15 cellular contexts compared by ENCODE assay signal in genomic region chr15:92112180-92112579, GRCh38.
A peak's percentile ranks its signal among the peaks of the same experiment; 100 is the strongest.
DNase-seq lines count a peak whose midpoint lies in the region; ATAC-seq and TF ChIP-seq lines count a peak whose summit lies in the region.
"Had no signal": no experiment of that assay in that cellular context is flagged by ENCODE, and none has a peak within 500 bp of the region (broad histone marks: within the 10 kb centered on the region; RNA-seq: fewer than 3 reads in every experiment).

No MANE protein-coding gene starts in this region.

- CTCF ChIA-PET in activated CD8-positive, alpha-beta T cell treated with anti-CD3 and anti-CD28 coated beads for 36 hours (lab: Charles Lee) = no interaction called here

- TF ChIP-seq CTCF in dorsolateral prefrontal cortex (IDR thresholded peaks at IDR 0.05 in 54 of 56, conservative IDR thresholded peaks at IDR 0.05 in 2 of 56; ENCODE audit: low read depth in 1 of 56, partially characterized antibody in 56 of 56) (no peak), GM10266 (IDR thresholded peaks at IDR 0.05; ENCODE audit: control insufficient read depth, insufficient read depth, low read depth, missing control alignments) (no peak)
- no peak for TF ChIP-seq CTCF in activated CD8-positive, alpha-beta T cell treated with anti-CD3 and anti-CD28 coated beads for 36 hours (IDR thresholded peaks at IDR 0.05)

- no peak overlapping the region for H3K4me3 Mint-ChIP-seq in stimulated activated effector memory CD8-positive, alpha-beta T cell treated with anti-CD3 and anti-CD28 coated beads, Interleukin-12 subunit alpha, Interleukin-12 subunit beta, amount 100 ng/mL, for 72 hours
- H3K4me3 Mint-ChIP-seq in activated CD8-positive, alpha-beta T cell treated with anti-CD3 and anti-CD28 coated beads for 36 hours = no peak overlapping the region
- H3K4me3 Mint-ChIP-seq: activated CD4-positive, alpha-beta T cell treated with anti-CD3 and anti-CD28 coated beads, Interleukin-2, amount 10 ng/mL, durations not matched to agents 24 days and 14 days; CD14-positive monocyte had no signal

- peaks cover 8% of the 10 kb centered on the region for H3K36me3 Mint-ChIP-seq in stimulated activated effector memory CD8-positive, alpha-beta T cell treated with anti-CD3 and anti-CD28 coated beads, Interleukin-12 subunit alpha, Interleukin-12 subunit beta, amount 100 ng/mL, for 72 hours
- no peaks in the 10 kb centered on the region for H3K36me3 Mint-ChIP-seq in activated CD8-positive, alpha-beta T cell treated with anti-CD3 and anti-CD28 coated beads for 36 hours (ENCODE audit: low read depth)

- no peaks in the 10 kb centered on the region for H3K27me3 ChIP-seq in dorsolateral prefrontal cortex
- H3K27me3 ChIP-seq: thyroid gland had no signal

- peak overlapping the region in 1 of 59 donors; percentile 20 for H3K4me3 ChIP-seq in dorsolateral prefrontal cortex
- H3K4me3 ChIP-seq: thyroid gland had no signal

- H3K27ac ChIP-seq in dorsolateral prefrontal cortex = peak overlapping the region in 37 of 59 donors; percentile 1 to 76 (median 50)
- H3K27ac ChIP-seq: thyroid gland had no signal

- no peaks in the 10 kb centered on the region for H3K27me3 Mint-ChIP-seq in activated CD8-positive, alpha-beta T cell treated with anti-CD3 and anti-CD28 coated beads for 36 hours
- H3K27me3 Mint-ChIP-seq: activated CD4-positive, alpha-beta T cell treated with anti-CD3 and anti-CD28 coated beads, Interleukin-2, amount 10 ng/mL, durations not matched to agents 24 days and 14 days had no signal

- peak overlapping the region; percentile 64 for H3K27ac Mint-ChIP-seq in stimulated activated effector memory CD8-positive, alpha-beta T cell treated with anti-CD3 and anti-CD28 coated beads, Interleukin-12 subunit alpha, Interleukin-12 subunit beta, amount 100 ng/mL, for 72 hours
- H3K27ac Mint-ChIP-seq in activated CD8-positive, alpha-beta T cell treated with anti-CD3 and anti-CD28 coated beads for 36 hours = no peak overlapping the region
- H3K27ac Mint-ChIP-seq: activated CD4-positive, alpha-beta T cell treated with anti-CD3 and anti-CD28 coated beads, Interleukin-2, amount 10 ng/mL, durations not matched to agents 24 days and 14 days had no signal

- no peaks in the 10 kb centered on the region for H3K9me3 Mint-ChIP-seq in stimulated activated effector memory CD8-positive, alpha-beta T cell treated with anti-CD3 and anti-CD28 coated beads, Interleukin-12 subunit alpha, Interleukin-12 subunit beta, amount 100 ng/mL, for 72 hours
- no peaks in the 10 kb centered on the region for H3K9me3 Mint-ChIP-seq in activated CD8-positive, alpha-beta T cell treated with anti-CD3 and anti-CD28 coated beads for 36 hours
- H3K9me3 Mint-ChIP-seq: activated CD4-positive, alpha-beta T cell treated with anti-CD3 and anti-CD28 coated beads, Interleukin-2, amount 10 ng/mL, durations not matched to agents 24 days and 14 days had no signal

- no peak for ATAC-seq in stimulated activated effector memory CD8-positive, alpha-beta T cell treated with anti-CD3 and anti-CD28 coated beads, Interleukin-12 subunit alpha, Interleukin-12 subunit beta, amount 100 ng/mL, for 72 hours
- no peak for ATAC-seq in activated CD8-positive, alpha-beta T cell treated with anti-CD3 and anti-CD28 coated beads for 36 hours

- DNase-seq in RPMI7951 (ENCODE audit: low read depth) (peak; percentile 58), dorsolateral prefrontal cortex (peak in 3 of 10 donors; percentile 27 to 67 (median 65)), hippocampal formation (lab: John Stamatoyannopoulos, UW) (peak; percentile 55 to 57), GM10266 (ENCODE audit: extremely low spot score) (no peak), SIG-M5 treated with dmso at 0.1 percent for 504 hours (lab: John Stamatoyannopoulos, UW; ENCODE audit: unreplicated experiment) (no peak)
- no peak for DNase-seq in stimulated activated effector memory CD8-positive, alpha-beta T cell treated with anti-CD3 and anti-CD28 coated beads, Interleukin-12 subunit alpha, Interleukin-12 subunit beta, amount 100 ng/mL, for 72 hours (ENCODE audit: low spot score in 2 of 2)
- no peak for DNase-seq in activated CD8-positive, alpha-beta T cell treated with anti-CD3 and anti-CD28 coated beads for 36 hours
- DNase-seq: activated CD4-positive, alpha-beta T cell treated with anti-CD3 and anti-CD28 coated beads, Interleukin-2, amount 10 ng/mL, durations not matched to agents 24 days and 14 days; activated naive CD4-positive, alpha-beta T cell; HCEC 1CT; KG1; NCI-H69; small intestine; thyroid gland had no signal

- POLR2A ChIA-PET in activated CD8-positive, alpha-beta T cell treated with anti-CD3 and anti-CD28 coated beads for 36 hours (lab: Charles Lee) = interaction anchor here (1.2 kb wide), 1 partner anchor 61 kb away, joined by 3 read pairs; no protein-coding TSS in a partner anchor

- peaks cover 21% of the 10 kb centered on the region for H3K4me1 Mint-ChIP-seq in stimulated activated effector memory CD8-positive, alpha-beta T cell treated with anti-CD3 and anti-CD28 coated beads, Interleukin-12 subunit alpha, Interleukin-12 subunit beta, amount 100 ng/mL, for 72 hours
- H3K4me1 Mint-ChIP-seq in activated CD8-positive, alpha-beta T cell treated with anti-CD3 and anti-CD28 coated beads for 36 hours (ENCODE audit: low read depth) = peaks cover 12% of the 10 kb centered on the region
- H3K4me1 Mint-ChIP-seq: activated CD4-positive, alpha-beta T cell treated with anti-CD3 and anti-CD28 coated beads, Interleukin-2, amount 10 ng/mL, durations not matched to agents 24 days and 14 days; CD14-positive monocyte had no signal

- intact Hi-C loops in dorsolateral prefrontal cortex (cut with DNase I) = loop anchor here in 1 of 2 donors (2.0 kb wide), 1 partner anchor 13 kb away; no protein-coding TSS in a partner anchor
- intact Hi-C loops in activated CD8-positive, alpha-beta T cell treated with anti-CD3 and anti-CD28 coated beads for 36 hours (cut with micrococcal nuclease) = no loop called here

Comparison
In these comparisons a context has a peak if more than half of its experiments do, and no peak if none do; other contexts are left out.
1. DNase-seq: peak in RPMI7951 (single experiment) and hippocampal formation (2 of 2); none in stimulated activated effector memory CD8-positive, alpha-beta T cell treated with anti-CD3 and anti-CD28 coated beads, Interleukin-12 subunit alpha, Interleukin-12 subunit beta, amount 100 ng/mL, for 72 hours (0 of 2), GM10266 (single experiment), activated CD8-positive, alpha-beta T cell treated with anti-CD3 and anti-CD28 coated beads for 36 hours (single experiment) and SIG-M5 treated with dmso at 0.1 percent for 504 hours (single experiment).